ENCODE assay signal across 15 cellular contexts in genomic region chr7:46131916-46132795, GRCh38.
DNase-seq lines count a peak whose midpoint lies in the region; ATAC-seq and TF ChIP-seq lines count a peak whose summit lies in the region.
"Had no signal": no experiment of that assay in that cellular context is flagged by ENCODE, and none has a peak within 500 bp of the region (broad histone marks: within the 10 kb centered on the region; RNA-seq: fewer than 3 reads in every experiment).

No MANE protein-coding gene starts in this region.

- intact Hi-C loops in PC-3 (cut with micrococcal nuclease) = no loop called here

- H3K9me3 ChIP-seq in PC-3 (ENCODE audit: low read length) (no peaks in the 10 kb centered on the region), osteoblast (ENCODE audit: low read depth, low read length) (no peaks in the 10 kb centered on the region)
- H3K9me3 ChIP-seq: ovary, vagina had no signal

- H3K9ac ChIP-seq in PC-3 (ENCODE audit: low read length) = no peak overlapping the region

- DNase-seq in GM03348 (ENCODE audit: low spot score) (peak; percentile 23), PC-3 (no peak), epithelial cell of proximal tubule (ENCODE audit: low read depth) (peak; percentile 31), osteoblast (ENCODE audit: insufficient read length, low spot score, missing footprints) (no peak), GM13977 (ENCODE audit: low spot score) (no peak), NCI-H510A treated with DMSO at 0.1 percent for 48 hours (lab: John Stamatoyannopoulos, UW) (no peak)
- DNase-seq in activated CD4-positive, CD25-positive, alpha-beta regulatory T cell (lab: John Stamatoyannopoulos, UW) = no peak
- no peak for DNase-seq in activated naive CD4-positive, alpha-beta T cell treated with Interleukin-2 at 50 U/mL for 16 hours
- DNase-seq: cortex of kidney, GDM1, KBM-7, NCI-H524 treated with DMSO at 0.1 percent for 48 hours, ovary, T-helper 2 cell had no signal

- no peaks in the 10 kb centered on the region for H4K20me1 ChIP-seq in PC-3 (ENCODE audit: low read length)
- H4K20me1 ChIP-seq in osteoblast (ENCODE audit: insufficient read depth, low read length) = no peaks in the 10 kb centered on the region

- CTCF ChIA-PET in PC-3 (lab: Charles Lee) = no interaction called here

- no peaks in the 10 kb centered on the region for H3F3A ChIP-seq in PC-3 (ENCODE audit: low read length, unreplicated experiment)

- no peak overlapping the region for H3K27ac ChIP-seq in PC-3 (ENCODE audit: low read length)
- H3K27ac ChIP-seq in osteoblast (ENCODE audit: low read depth, low read length) = no peak overlapping the region
- H3K27ac ChIP-seq: ovary, vagina had no signal

- POLR2A ChIA-PET in PC-3 (lab: Charles Lee; ENCODE audit: unreplicated experiment) = no interaction called here

- H3K79me2 ChIP-seq in PC-3 (ENCODE audit: low read length) = no peaks in the 10 kb centered on the region
- H3K79me2 ChIP-seq in osteoblast (ENCODE audit: insufficient read depth, low read length) = no peaks in the 10 kb centered on the region

- in situ Hi-C loops in GM13977 (cut with MboI; ENCODE audit: low pct_unique_long_range_greater_than_20kb, low sequenced_read_pairs, unreplicated experiment) = no loop called here

- TF ChIP-seq CTCF in PC-3 (conservative IDR thresholded peaks at IDR 0.05; ENCODE audit: low read depth, low read length) = 0 out of 2 replicates have a peak, but pooled peaks have one; percentile 21
- TF ChIP-seq CTCF in epithelial cell of proximal tubule (conservative IDR thresholded peaks at IDR 0.05; ENCODE audit: low read depth, low read length) = peak; percentile 68
- peak; percentile 33 for TF ChIP-seq CTCF in osteoblast (IDR thresholded peaks at IDR 0.05; ENCODE audit: extremely low read depth, low read depth, low read length)
- TF ChIP-seq CTCF in GM13977 (IDR thresholded peaks at IDR 0.05; ENCODE audit: extremely low read depth, insufficient read depth, missing control alignments) = no peak

- no peak overlapping the region for H3K4me3 ChIP-seq in PC-3 (ENCODE audit: low read length)
- no peak overlapping the region for H3K4me3 ChIP-seq in epithelial cell of proximal tubule (ENCODE audit: low read depth, low read length)
- H3K4me3 ChIP-seq in osteoblast (ENCODE audit: insufficient read depth, low read length) = no peak overlapping the region
- H3K4me3 ChIP-seq: ovary, vagina had no signal

- H3K9me2 ChIP-seq in PC-3 (replicated peaks; ENCODE audit: low read length) = no peaks in the 10 kb centered on the region

- ATAC-seq in PC-3 = peak; percentile 54; the same call in 1 of the 2 replicates

- H3K4me2 ChIP-seq in PC-3 (ENCODE audit: low read length) (no peak overlapping the region), osteoblast (ENCODE audit: insufficient read depth, low read length) (no peak overlapping the region)

- H3K36me3 ChIP-seq in PC-3 (ENCODE audit: low read depth, low read length) = no peaks in the 10 kb centered on the region
- no peaks in the 10 kb centered on the region for H3K36me3 ChIP-seq in osteoblast (ENCODE audit: insufficient read depth, low read length)
- H3K36me3 ChIP-seq: ovary, vagina had no signal

- H3K4me1 ChIP-seq in PC-3 (ENCODE audit: insufficient read depth, low read length) (peaks cover 4% of the 10 kb centered on the region), osteoblast (ENCODE audit: insufficient read depth, low read length) (peaks cover 13% of the 10 kb centered on the region)
- H3K4me1 ChIP-seq: vagina had no signal

- BruUV-seq in PC-3 (replicated peaks; lab: Mats Ljungman, UMichigan) = no TSS peak

- H2AFZ ChIP-seq in PC-3 (ENCODE audit: low read length) = no peak overlapping the region
- H2AFZ ChIP-seq in osteoblast (ENCODE audit: low read length) = peak overlapping the region; percentile 1

- no peaks in the 10 kb centered on the region for H3K27me3 ChIP-seq in PC-3 (ENCODE audit: low read length)
- no peaks in the 10 kb centered on the region for H3K27me3 ChIP-seq in osteoblast (ENCODE audit: insufficient read depth, low read length)
- H3K27me3 ChIP-seq: ovary, vagina had no signal

Comparison
In these comparisons a context has a peak if more than half of its experiments do, and no peak if none do; other contexts are left out.
1. DNase-seq: peak in GM03348 (single experiment) and epithelial cell of proximal tubule (single experiment); none in PC-3 (single experiment), osteoblast (single experiment), GM13977 (single experiment), NCI-H510A treated with DMSO at 0.1 percent for 48 hours (single experiment), activated CD4-positive, CD25-positive, alpha-beta regulatory T cell (0 of 4) and activated naive CD4-positive, alpha-beta T cell treated with Interleukin-2 at 50 U/mL for 16 hours (single experiment).